ENCODE assay signal across 1 cellular context in the genomic region with DNA sequence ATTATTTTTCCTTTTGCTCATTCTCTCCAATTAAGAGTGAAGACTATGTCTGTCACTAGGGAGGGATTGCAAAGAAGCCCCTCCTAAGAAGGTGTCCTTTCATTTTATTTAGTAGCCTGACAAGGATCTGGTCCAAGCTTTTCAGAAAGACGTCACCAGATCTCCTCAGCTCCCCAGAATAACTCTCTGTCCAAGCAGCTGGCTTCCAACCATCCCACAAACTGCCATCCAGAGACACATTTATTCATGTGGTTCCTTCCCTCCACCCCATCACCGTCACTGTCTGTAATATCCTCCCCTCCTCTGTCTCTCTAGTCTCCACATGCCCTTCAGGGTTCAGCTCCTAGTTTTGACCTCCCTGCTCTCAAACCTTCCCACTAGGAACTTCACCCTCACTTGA.
TF ChIP-seq lines count a peak whose summit lies in the region.

No MANE protein-coding gene starts in this region.

TF ChIP-seq in SK-N-SH treated with all-trans-retinoic acid at 6 μM for 48 hours, 23 proteins besides CTCF, POLR2A, EP300 and RAD21 (continued from another document):
- TF ChIP-seq ARNTL (CRISPR knock-in tag; IDR thresholded peaks at IDR 0.05; ENCODE audit: borderline replicate concordance, low read depth) (no peak), GLIS3 (CRISPR knock-in tag; IDR thresholded peaks at IDR 0.05) (no peak), ISL1 (CRISPR knock-in tag; IDR thresholded peaks at IDR 0.05) (no peak), OSR1 (CRISPR knock-in tag; IDR thresholded peaks at IDR 0.05) (no peak), ZFP3 (CRISPR knock-in tag; IDR thresholded peaks at IDR 0.05) (no peak)
- TF ChIP-seq, protein P1, sequence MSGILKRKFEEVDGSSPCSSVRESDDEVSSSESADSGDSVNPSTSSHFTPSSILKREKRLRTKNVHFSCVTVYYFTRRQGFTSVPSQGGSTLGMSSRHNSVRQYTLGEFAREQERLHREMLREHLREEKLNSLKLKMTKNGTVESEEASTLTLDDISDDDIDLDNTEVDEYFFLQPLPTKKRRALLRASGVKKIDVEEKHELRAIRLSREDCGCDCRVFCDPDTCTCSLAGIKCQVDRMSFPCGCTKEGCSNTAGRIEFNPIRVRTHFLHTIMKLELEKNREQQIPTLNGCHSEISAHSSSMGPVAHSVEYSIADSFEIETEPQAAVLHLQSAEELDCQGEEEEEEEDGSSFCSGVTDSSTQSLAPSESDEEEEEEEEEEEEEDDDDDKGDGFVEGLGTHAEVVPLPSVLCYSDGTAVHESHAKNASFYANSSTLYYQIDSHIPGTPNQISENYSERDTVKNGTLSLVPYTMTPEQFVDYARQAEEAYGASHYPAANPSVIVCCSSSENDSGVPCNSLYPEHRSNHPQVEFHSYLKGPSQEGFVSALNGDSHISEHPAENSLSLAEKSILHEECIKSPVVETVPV (CRISPR knock-in tag; IDR thresholded peaks at IDR 0.05), result no peak
- TF ChIP-seq, protein P2, sequence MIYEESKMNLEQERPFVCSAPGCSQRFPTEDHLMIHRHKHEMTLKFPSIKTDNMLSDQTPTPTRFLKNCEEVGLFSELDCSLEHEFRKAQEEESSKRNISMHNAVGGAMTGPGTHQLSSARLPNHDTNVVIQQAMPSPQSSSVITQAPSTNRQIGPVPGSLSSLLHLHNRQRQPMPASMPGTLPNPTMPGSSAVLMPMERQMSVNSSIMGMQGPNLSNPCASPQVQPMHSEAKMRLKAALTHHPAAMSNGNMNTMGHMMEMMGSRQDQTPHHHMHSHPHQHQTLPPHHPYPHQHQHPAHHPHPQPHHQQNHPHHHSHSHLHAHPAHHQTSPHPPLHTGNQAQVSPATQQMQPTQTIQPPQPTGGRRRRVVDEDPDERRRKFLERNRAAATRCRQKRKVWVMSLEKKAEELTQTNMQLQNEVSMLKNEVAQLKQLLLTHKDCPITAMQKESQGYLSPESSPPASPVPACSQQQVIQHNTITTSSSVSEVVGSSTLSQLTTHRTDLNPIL (CRISPR knock-in tag; IDR thresholded peaks at IDR 0.05; ENCODE audit: low read depth), result no peak
